In the genomic region with DNA sequence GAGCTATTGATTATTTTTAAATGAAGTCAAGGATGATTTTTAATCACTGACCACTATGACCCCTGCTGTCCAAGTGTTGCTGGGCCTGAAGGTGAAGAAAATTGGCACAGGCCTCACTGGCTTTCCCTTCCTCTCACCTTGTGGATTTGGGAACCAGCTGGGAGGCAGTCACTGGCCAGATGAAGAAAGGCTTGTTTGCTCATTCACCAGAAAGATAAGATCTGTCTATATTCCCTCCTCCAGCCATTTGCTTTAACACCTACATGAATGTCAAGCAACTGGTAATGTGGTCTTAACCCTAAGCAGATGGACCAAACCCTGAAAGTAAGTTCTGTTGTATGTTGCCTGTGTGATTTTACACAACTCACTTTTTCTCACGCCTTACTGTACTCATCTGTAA, we compare ENCODE assay signal across 11 cellular contexts.
"Had no signal": no experiment of that assay in that cellular context is flagged by ENCODE, and none has a peak within 500 bp of the region (broad histone marks: within the 10 kb centered on the region; RNA-seq: fewer than 3 reads in every experiment).

No MANE protein-coding gene starts in this region.

- H3K27me3 ChIP-seq: colonic mucosa, right atrium auricular region had no signal

- H3K27ac Mint-ChIP-seq: naive thymus-derived CD4-positive, alpha-beta T cell had no signal

- H3K27ac ChIP-seq: colonic mucosa, heart left ventricle, neutrophil, right atrium auricular region had no signal

- H3K4me3 ChIP-seq: colonic mucosa, heart left ventricle, right atrium auricular region had no signal

- H3K36me3 ChIP-seq: colonic mucosa, heart left ventricle, neutrophil, right atrium auricular region had no signal

- DNase-seq: colonic mucosa; dermis blood vessel endothelial cell; heart left ventricle; hippocampal formation; kidney glomerular epithelial cell; naive thymus-derived CD4-positive, alpha-beta T cell; posterior cingulate gyrus; stimulated activated CD4-positive, alpha-beta T cell treated with anti-CD3 and anti-CD28 coated beads, Interleukin-12 subunit alpha, Interleukin-12 subunit beta, amount 100 ng/mL, for 4 hours; stimulated activated naive CD4-positive, alpha-beta T cell had no signal

- H3K9me3 ChIP-seq: colonic mucosa, heart left ventricle, neutrophil, right atrium auricular region had no signal

- H3K36me3 Mint-ChIP-seq: naive thymus-derived CD4-positive, alpha-beta T cell had no signal

- H3K9me3 Mint-ChIP-seq: naive thymus-derived CD4-positive, alpha-beta T cell had no signal

- H3K4me3 Mint-ChIP-seq: naive thymus-derived CD4-positive, alpha-beta T cell had no signal

- H3K4me1 ChIP-seq: colonic mucosa, heart left ventricle, right atrium auricular region had no signal

- ATAC-seq: heart left ventricle; naive thymus-derived CD4-positive, alpha-beta T cell had no signal
